17 cellular contexts compared by ENCODE assay signal in genomic region chr12:18476866-18477265, GRCh38.
"Had no signal": no experiment of that assay in that cellular context is flagged by ENCODE, and none has a peak within 500 bp of the region (broad histone marks: within the 10 kb centered on the region; RNA-seq: fewer than 3 reads in every experiment).

No MANE protein-coding gene starts in this region.

- H3K36me3 ChIP-seq: lower lobe of right lung, ovary, thoracic aorta had no signal

- H3K4me1 ChIP-seq: lower lobe of right lung had no signal

- H3K9me3 ChIP-seq: lower lobe of right lung, ovary, thoracic aorta had no signal

- FAIRE-seq: endothelial cell of umbilical vein, TTC549 had no signal

- H3K27me3 ChIP-seq: ovary had no signal

- H3K27ac ChIP-seq: coronary artery, lower lobe of right lung, ovary, thoracic aorta had no signal

- DNase-seq: activated CD4-positive, alpha-beta T cell treated with anti-CD3 and anti-CD28 coated beads, Interleukin-2, amount 50 U/mL, for 1 hour; activated CD8-positive, alpha-beta memory T cell treated with anti-CD3 and anti-CD28 coated beads for 24 hours; activated naive CD8-positive, alpha-beta T cell treated with anti-CD3 and anti-CD28 coated beads for 36 hours; central memory CD4-positive, alpha-beta T cell; foreskin melanocyte; head of caudate nucleus; left cardiac atrium; lower lobe of right lung; ovary; stimulated activated CD4-positive, alpha-beta T cell treated with anti-CD3 and anti-CD28 coated beads, Interleukin-2, amount 100 ng/mL, for 24 hours; T-helper 2 cell had no signal

- ATAC-seq: lower lobe of right lung; sciatic nerve; stimulated activated effector memory CD8-positive, alpha-beta T cell treated with anti-CD3 and anti-CD28 coated beads, Interleukin-12 subunit alpha, Interleukin-12 subunit beta, amount 100 ng/mL, for 72 hours had no signal

- H3K4me3 ChIP-seq: coronary artery, lower lobe of right lung, ovary, thoracic aorta had no signal
